ENCODE assay signal across 8 cellular contexts in the genomic region with DNA sequence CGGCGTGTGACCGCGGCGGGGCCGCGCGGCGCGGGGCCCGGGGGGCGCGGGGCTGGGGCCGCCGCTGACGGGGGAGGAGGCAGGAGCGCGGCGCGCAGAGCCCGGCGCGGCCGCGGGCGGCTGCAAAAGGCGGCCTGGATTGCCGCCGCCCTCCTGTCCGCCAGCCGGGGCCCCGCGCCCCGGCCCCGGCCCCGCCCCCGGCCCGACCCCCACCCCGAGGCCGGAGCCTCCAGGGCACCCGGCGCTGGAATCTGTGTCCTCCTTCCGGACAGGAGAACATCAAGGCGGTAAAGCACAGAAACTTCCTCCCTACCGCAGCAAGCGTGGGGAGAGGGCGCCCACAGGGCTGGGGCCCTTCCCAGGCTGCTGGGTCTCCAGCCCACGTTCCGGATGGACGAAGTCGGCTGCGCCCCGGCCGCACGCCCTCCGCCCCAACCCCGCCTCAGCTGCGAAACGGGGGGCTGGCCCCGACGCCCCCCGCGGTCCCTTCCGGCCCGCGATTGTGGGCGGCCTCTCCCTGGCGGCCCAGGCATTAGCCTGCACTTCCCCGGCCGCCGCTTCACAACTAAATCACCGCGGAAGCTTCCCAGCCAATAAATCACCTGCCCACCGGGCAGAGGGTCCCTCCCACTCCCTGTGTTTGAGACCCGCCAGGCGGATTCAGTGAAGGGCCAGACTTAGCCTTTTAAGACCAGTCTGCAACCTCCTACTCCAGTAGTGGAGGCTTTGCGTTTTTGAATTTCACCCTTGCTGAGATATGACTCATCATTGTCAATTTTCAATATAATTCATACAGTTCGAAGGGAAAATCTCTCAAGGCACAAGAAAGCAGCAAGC.
A peak's percentile ranks its signal among the peaks of the same experiment; 100 is the strongest.
DNase-seq lines count a peak whose midpoint lies in the region; ATAC-seq and TF ChIP-seq lines count a peak whose summit lies in the region.

No MANE protein-coding gene starts in this region.

- peak overlapping the region; percentile 94 for H3K9ac ChIP-seq in mucosa of stomach (ENCODE audit: low read length)

- peak overlapping the region; percentile 65 for H3K4me3 ChIP-seq in epithelial cell of esophagus (ENCODE audit: low read length)
- peak overlapping the region; percentile 64 for H3K4me3 ChIP-seq in mucosa of stomach (ENCODE audit: low read length)

- ATAC-seq in GM21619 (IDR thresholded peaks at IDR 0.05; ENCODE audit: unreplicated experiment) (peak; percentile 17), HG03159 (IDR thresholded peaks at IDR 0.05; ENCODE audit: unreplicated experiment) (no peak)

- H3K9me3 ChIP-seq in mucosa of stomach (ENCODE audit: control insufficient read depth, low read length), result no peaks in the 10 kb centered on the region

- DNase-seq in AML-193 (lab: John Stamatoyannopoulos, UW) (peak; percentile 20 to 30), NCI-H69 (lab: John Stamatoyannopoulos, UW) (peak; percentile 87), epithelial cell of esophagus (ENCODE audit: low read depth) (peak; percentile 59)
- DNase-seq in activated CD8-positive, alpha-beta memory T cell treated with anti-CD3 and anti-CD28 coated beads, Interleukin-2, amount 50 U/mL, for 4 hours, result peak; percentile 51
- peak; percentile 55 for DNase-seq in stimulated activated naive CD4-positive, alpha-beta T cell treated with Interleukin-2 at 50 U/mL for 16 hours (lab: John Stamatoyannopoulos, UW)

- peaks cover 51% of the 10 kb centered on the region for H3K4me1 ChIP-seq in mucosa of stomach (ENCODE audit: control insufficient read depth, insufficient read depth, low read length)

- H3K27me3 ChIP-seq in mucosa of stomach (ENCODE audit: control insufficient read depth, insufficient read depth, low read length), result no peaks in the 10 kb centered on the region

- H3K36me3 ChIP-seq in mucosa of stomach (ENCODE audit: control insufficient read depth, insufficient read depth, low read length), result no peaks in the 10 kb centered on the region

- no peak for TF ChIP-seq CTCF in epithelial cell of esophagus (IDR thresholded peaks at IDR 0.05; ENCODE audit: insufficient read depth, low read depth, low read length, missing control alignments)

Comparison
In these comparisons a context has a peak if more than half of its experiments do, and no peak if none do; other contexts are left out.
1. DNase-seq: peak in every context shown above with its lines; median percentile 87 in NCI-H69; 59 in epithelial cell of esophagus; 55 in stimulated activated naive CD4-positive, alpha-beta T cell treated with Interleukin-2 at 50 U/mL for 16 hours; 51 in activated CD8-positive, alpha-beta memory T cell treated with anti-CD3 and anti-CD28 coated beads, Interleukin-2, amount 50 U/mL, for 4 hours; 25 in AML-193.